Comparison of ENCODE assay signal across 8 cellular contexts in genomic region chr1:235127203-235127602, GRCh38. TPM values are rescaled to one million over a fixed set of nuclear protein-coding genes. Genes with fewer than 3 reads are reported as not detected.
DNase-seq lines count a peak whose midpoint lies in the region; ATAC-seq and TF ChIP-seq lines count a peak whose summit lies in the region.

No MANE protein-coding gene starts in this region.

- peak overlapping the region; percentile 99 for H3K9ac ChIP-seq in SU-DHL-6 (ENCODE audit: low read length)

- DNase-seq in fibroblast of the aortic adventitia (ENCODE audit: low read depth) = peak; percentile 20
- no peak for DNase-seq in gastrocnemius medialis
- DNase-seq in kidney tubule cell (ENCODE audit: low spot score) = no peak

- ATAC-seq in gastrocnemius medialis (no peak), HG02884 (IDR thresholded peaks at IDR 0.05; ENCODE audit: unreplicated experiment) (no peak), GM21529 (IDR thresholded peaks at IDR 0.05; ENCODE audit: unreplicated experiment) (no peak), HG03175 (IDR thresholded peaks at IDR 0.05; ENCODE audit: unreplicated experiment) (no peak)

- H3K79me2 ChIP-seq in SU-DHL-6 (ENCODE audit: insufficient read depth, low read length) = peaks cover 65% of the 10 kb centered on the region

- no peaks in the 10 kb centered on the region for H3K9me2 ChIP-seq in SU-DHL-6 (replicated peaks; ENCODE audit: insufficient read depth, low read length)

- peak overlapping the region; percentile 96 for H3K4me2 ChIP-seq in SU-DHL-6 (ENCODE audit: low read depth, low read length, poor library complexity, severe bottlenecking)

- H3K9me3 ChIP-seq in HEK293 (ENCODE audit: control insufficient read depth, insufficient read depth, low read depth, low read length) = no peaks in the 10 kb centered on the region
- H3K9me3 ChIP-seq in SU-DHL-6 (ENCODE audit: insufficient read depth, low read length) = no peaks in the 10 kb centered on the region
- H3K9me3 ChIP-seq in gastrocnemius medialis = no peaks in the 10 kb centered on the region

- in situ Hi-C loops in gastrocnemius medialis (cut with MboI; ENCODE audit: low sequenced_read_pairs in 4 of 4) = no loop called here

- intact Hi-C loops in gastrocnemius medialis (cut with DNase I; ENCODE audit: low total_unique reads) = loop anchor here (5.0 to 10.0 kb wide), 2 partner anchors 198 to 375 kb away; partner anchors contain the start of genes ARID4B, B3GALNT2 and GGPS1

- peaks cover 34% of the 10 kb centered on the region; the same call in 1 of the 2 replicates for H4K20me1 ChIP-seq in SU-DHL-6 (ENCODE audit: low read depth, low read length)

- no peak for TF ChIP-seq POLR2A in gastrocnemius medialis (IDR thresholded peaks at IDR 0.05)

- H3K4me3 ChIP-seq in HEK293 (ENCODE audit: low read depth, low read length) (peak overlapping the region; percentile 59), SU-DHL-6 (ENCODE audit: insufficient read depth, low read length, poor library complexity, severe bottlenecking) (peak overlapping the region; percentile 96), fibroblast of the aortic adventitia (ENCODE audit: low read depth, low read length) (peak overlapping the region; percentile 97), gastrocnemius medialis (peak overlapping the region; percentile 90 to 95 (median 94))

- H3K36me3 ChIP-seq in HEK293 (ENCODE audit: control insufficient read depth in 2 of 2, insufficient read depth in 1 of 2, low read length in 2 of 2) (peaks cover 35 to 57% of the 10 kb centered on the region in 2 experiments), SU-DHL-6 (ENCODE audit: low read length) (peaks cover 16% of the 10 kb centered on the region), gastrocnemius medialis (peaks cover 0 to 4% of the 10 kb centered on the region in 2 donors)

- H3F3A ChIP-seq in SU-DHL-6 (ENCODE audit: insufficient read depth) = peaks cover 29% of the 10 kb centered on the region

- no peak overlapping the region for H2AFZ ChIP-seq in SU-DHL-6 (ENCODE audit: low read depth, low read length, severe bottlenecking)

- POLR2A ChIA-PET in HEK293 (lab: Yijun Ruan, JAX) = interaction anchor here (0.5 to 1.8 kb wide), 9 partner anchors 9 to 378 kb away, joined by 3 to 10 read pairs (median 3); partner anchors contain the start of genes B3GALNT2 and RBM34

- H3K4me1 ChIP-seq in HEK293 (ENCODE audit: control insufficient read depth, insufficient read depth, low read length) = peaks cover 6% of the 10 kb centered on the region
- H3K4me1 ChIP-seq in gastrocnemius medialis = peaks cover 15 to 18% of the 10 kb centered on the region in 2 donors

- no peak overlapping the region for H3K27ac ChIP-seq in HEK293 (ENCODE audit: extremely low read depth, low read depth, low read length)
- H3K27ac ChIP-seq in SU-DHL-6 (ENCODE audit: low read depth, low read length) = peak overlapping the region; percentile 71; the same call in 1 of the 2 replicates
- H3K27ac ChIP-seq in gastrocnemius medialis = peak overlapping the region in 2 of 4 donors; percentile 86 to 87

- CTCF ChIA-PET in HEK293 (lab: Yijun Ruan, JAX) = interaction anchor here (0.6 to 3.2 kb wide), 8 partner anchors 20 to 640 kb away, joined by 3 to 13 read pairs (median 4); no protein-coding TSS in a partner anchor

- H3K27me3 ChIP-seq in SU-DHL-6 (ENCODE audit: low read length) (no peaks in the 10 kb centered on the region), gastrocnemius medialis (no peaks in the 10 kb centered on the region)

- no peak for TF ChIP-seq CTCF in HEK293 (tag by site-specific recombination; IDR thresholded peaks at IDR 0.05)
- no peak for TF ChIP-seq CTCF in SU-DHL-6 (IDR thresholded peaks at IDR 0.05; ENCODE audit: insufficient read depth, low read length, poor library complexity, severe bottlenecking)
- TF ChIP-seq CTCF in fibroblast of the aortic adventitia (IDR thresholded peaks at IDR 0.05; ENCODE audit: insufficient read depth, low read length) = no peak
- TF ChIP-seq CTCF in gastrocnemius medialis (IDR thresholded peaks at IDR 0.05 in 4 of 5, conservative IDR thresholded peaks at IDR 0.05 in 1 of 5) = no peak

TF ChIP-seq in HEK293, 187 proteins besides CTCF, POLR2A, EP300 and RAD21 (continues in another document):
- no peak for TF ChIP-seq ZNF26 (tag by site-specific recombination; IDR thresholded peaks at IDR 0.05)
- no peak for TF ChIP-seq ZSCAN23 (tag by site-specific recombination; IDR thresholded peaks at IDR 0.05)
- no peak for TF ChIP-seq ZNF341 (tag by site-specific recombination; IDR thresholded peaks at IDR 0.05; ENCODE audit: low read depth)
- no peak for TF ChIP-seq ZNF132 (tag by site-specific recombination; IDR thresholded peaks at IDR 0.05; ENCODE audit: borderline replicate concordance)
- no peak for TF ChIP-seq ZNF837 (tag by site-specific recombination; IDR thresholded peaks at IDR 0.05)
- 0 out of 2 replicates have a peak, but pooled peaks have one; percentile 9 for TF ChIP-seq ZNF292 (tag by site-specific recombination; IDR thresholded peaks at IDR 0.05; ENCODE audit: borderline replicate concordance, low read depth)
- peak; percentile 32; the same call in 1 of the 2 replicates for TF ChIP-seq SCRT2 (tag by site-specific recombination; IDR thresholded peaks at IDR 0.05)
- 0 out of 2 replicates have a peak, but pooled peaks have one; percentile 17 for TF ChIP-seq ZEB2 (tag by site-specific recombination; IDR thresholded peaks at IDR 0.05)
- no peak for TF ChIP-seq ZSCAN16 (tag by site-specific recombination; IDR thresholded peaks at IDR 0.05)
- no peak for TF ChIP-seq ZNF175 (tag by site-specific recombination; IDR thresholded peaks at IDR 0.05)
- no peak for TF ChIP-seq GLIS2 (tag by site-specific recombination; IDR thresholded peaks at IDR 0.05)
- TF ChIP-seq SP3 (tag by site-specific recombination; IDR thresholded peaks at IDR 0.05) = no peak
- TF ChIP-seq ZNF843 (tag by site-specific recombination; IDR thresholded peaks at IDR 0.05) = no peak
- TF ChIP-seq ZNF580 (tag by site-specific recombination; IDR thresholded peaks at IDR 0.05) = no peak
- TF ChIP-seq ZNF664 (tag by site-specific recombination; IDR thresholded peaks at IDR 0.05) = 0 out of 2 replicates have a peak, but pooled peaks have one; percentile 28
- no peak for TF ChIP-seq HOXC10 (CRISPR knock-in tag; IDR thresholded peaks at IDR 0.05)
- TF ChIP-seq ZNF2 (tag by site-specific recombination; IDR thresholded peaks at IDR 0.05) = no peak
- TF ChIP-seq ZSCAN30 (tag by site-specific recombination; IDR thresholded peaks at IDR 0.05) = no peak
- TF ChIP-seq ZNF791 (tag by site-specific recombination; IDR thresholded peaks at IDR 0.05) = no peak
- TF ChIP-seq ZNF521 (tag by site-specific recombination; IDR thresholded peaks at IDR 0.05) = no peak
- no peak for TF ChIP-seq ZNF701 (tag by site-specific recombination; IDR thresholded peaks at IDR 0.05)
- no peak for TF ChIP-seq ZNF530 (tag by site-specific recombination; IDR thresholded peaks at IDR 0.05; ENCODE audit: low read depth)
- no peak for TF ChIP-seq ZNF626 (tag by site-specific recombination; IDR thresholded peaks at IDR 0.05)
- TF ChIP-seq ZNF692 (tag by site-specific recombination; IDR thresholded peaks at IDR 0.05) = no peak
- no peak for TF ChIP-seq ZNF335 (tag by site-specific recombination; conservative IDR thresholded peaks at IDR 0.05)
- TF ChIP-seq ZBTB21 (tag by site-specific recombination; IDR thresholded peaks at IDR 0.05) = no peak
- no peak for TF ChIP-seq ZNF221 (tag by site-specific recombination; IDR thresholded peaks at IDR 0.05; ENCODE audit: borderline replicate concordance)

RNA-seq across cellular contexts. Expression of gene TOMM20, which starts 1.4 kb away (rescaled TPM):
- total RNA-seq in fibroblast of the aortic adventitia (ENCODE audit: low replicate concordance) = 96.5 and 107 TPM in 2 replicates
- 10 to 100 TPM; 51.7 to 71.8 (median 62.3) TPM for total RNA-seq in gastrocnemius medialis

RNA-seq across cellular contexts. Expression of gene RBM34, which starts 33.8 kb away (rescaled TPM):
- total RNA-seq in fibroblast of the aortic adventitia (ENCODE audit: low replicate concordance) = 55.2 and 118 TPM in 2 replicates
- total RNA-seq in gastrocnemius medialis = 100 to 1,000 TPM in 1 of 4 donors, 10 to 100 TPM in 3; 44.8 to 136 (median 66.8) TPM
